30 cellular contexts compared by ENCODE assay signal in the genomic region with DNA sequence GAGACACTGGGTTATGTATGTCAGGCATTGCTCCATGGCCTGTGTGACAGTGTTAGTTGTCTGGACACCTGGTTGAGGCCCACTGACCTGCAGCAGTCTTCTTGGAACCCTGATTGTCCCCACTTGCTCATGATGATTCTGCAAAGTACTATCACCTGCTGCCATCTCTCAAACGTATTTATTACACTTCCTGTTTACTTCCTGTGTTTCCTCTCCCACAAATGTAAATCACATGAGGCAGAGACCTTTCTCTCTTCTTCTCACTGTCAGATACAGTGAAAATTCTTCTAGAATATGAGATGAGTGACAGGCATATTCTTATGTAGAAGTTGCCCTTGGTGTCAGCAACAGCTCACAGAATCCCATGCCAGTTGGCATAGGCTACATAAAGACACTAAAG.
"Had no signal": no experiment of that assay in that cellular context is flagged by ENCODE, and none has a peak within 500 bp of the region (broad histone marks: within the 10 kb centered on the region; RNA-seq: fewer than 3 reads in every experiment).

No MANE protein-coding gene starts in this region.

- FAIRE-seq: endometrium, endothelial cell of umbilical vein had no signal

- H3K4me1 ChIP-seq: adrenal gland, body of pancreas, colonic mucosa, esophagus squamous epithelium, gastroesophageal sphincter had no signal

- ATAC-seq: activated CD4-positive, alpha-beta T cell treated with anti-CD3 and anti-CD28 coated beads for 36 hours; activated CD8-positive, alpha-beta memory T cell treated with anti-CD3 and anti-CD28 coated beads, Interleukin-2, amount 10 ng/mL, durations not matched to agents 7 days and 5 days; activated CD8-positive, alpha-beta T cell treated with anti-CD3 and anti-CD28 coated beads, Interleukin-2, amount 10 ng/mL, durations not matched to agents 7 days and 5 days; activated naive CD8-positive, alpha-beta T cell treated with anti-CD3 and anti-CD28 coated beads, Interleukin-2, amount 50 U/mL, for 24 hours; body of pancreas; gastroesophageal sphincter had no signal

- DNase-seq: activated CD4-positive, alpha-beta memory T cell treated with anti-CD3 and anti-CD28 coated beads for 36 hours; activated CD4-positive, alpha-beta T cell treated with anti-CD3 and anti-CD28 coated beads for 36 hours; activated CD4-positive, alpha-beta T cell treated with anti-CD3 and anti-CD28 coated beads, Interleukin-2, amount 10 ng/mL, durations not matched to agents 24 days and 14 days; activated CD4-positive, CD25-positive, alpha-beta regulatory T cell; activated CD4-positive, CD25-positive, alpha-beta regulatory T cell treated with anti-CD3 and anti-CD28 coated beads, Interleukin-2, amount 50 U/mL, for 72 hours; activated CD8-positive, alpha-beta memory T cell treated with anti-CD3 and anti-CD28 coated beads, Interleukin-2, amount 10 ng/mL, durations not matched to agents 7 days and 5 days; activated CD8-positive, alpha-beta memory T cell treated with anti-CD3 and anti-CD28 coated beads, Interleukin-2, amount 50 U/mL, for 4 hours; activated CD8-positive, alpha-beta T cell treated with anti-CD3 and anti-CD28 coated beads, Interleukin-2, amount 10 ng/mL, durations not matched to agents 7 days and 5 days; activated effector memory CD4-positive, alpha-beta T cell treated with anti-CD3 and anti-CD28 coated beads, Interleukin-2, amount 50 U/mL, for 16 hours; activated naive CD4-positive, alpha-beta T cell treated with anti-CD3 and anti-CD28 coated beads for 36 hours; activated naive CD8-positive, alpha-beta T cell treated with anti-CD3 and anti-CD28 coated beads for 36 hours; activated naive CD8-positive, alpha-beta T cell treated with anti-CD3 and anti-CD28 coated beads, Interleukin-2, amount 50 U/mL, for 24 hours; activated T-cell treated with anti-CD3 and anti-CD28 coated beads, Interleukin-2, amount 50 U/mL, for 1 hour; activated T-cell treated with anti-CD3 and anti-CD28 coated beads, Interleukin-2, amount 50 U/mL, for 48 hours; adrenal gland; amygdala; aorta; body of pancreas; central memory CD4-positive, alpha-beta T cell; cerebellar nuclear complex; colonic mucosa; effector CD8-positive, alpha-beta T cell; esophagus squamous epithelium; foreskin melanocyte; hippocampal formation had no signal

- H3K27ac ChIP-seq: adrenal gland, body of pancreas, cardiac muscle cell, colonic mucosa, epithelial cell of prostate, esophagus squamous epithelium, gastroesophageal sphincter had no signal

- H3K27me3 ChIP-seq: adrenal gland, body of pancreas, cardiac muscle cell, colonic mucosa, esophagus squamous epithelium, gastroesophageal sphincter had no signal

- H3K9me3 ChIP-seq: adrenal gland, body of pancreas, colonic mucosa, esophagus squamous epithelium, gastroesophageal sphincter had no signal

- H3K4me3 ChIP-seq: adrenal gland, body of pancreas, cardiac muscle cell, colonic mucosa, esophagus squamous epithelium, gastroesophageal sphincter had no signal

- H3K36me3 ChIP-seq: adrenal gland, cardiac muscle cell, colonic mucosa, esophagus squamous epithelium, gastroesophageal sphincter had no signal
